21 cellular contexts compared by ENCODE assay signal in genomic region chr18:79712206-79712857, GRCh38. TPM values are rescaled to one million over a fixed set of nuclear protein-coding genes. Genes with fewer than 3 reads are reported as not detected.
DNase-seq lines count a peak whose midpoint lies in the region; ATAC-seq and TF ChIP-seq lines count a peak whose summit lies in the region.
"Had no signal": no experiment of that assay in that cellular context is flagged by ENCODE, and none has a peak within 500 bp of the region (broad histone marks: within the 10 kb centered on the region; RNA-seq: fewer than 3 reads in every experiment).

No MANE protein-coding gene starts in this region.

- H3K9me3 Mint-ChIP-seq in activated naive CD4-positive, alpha-beta T cell treated with anti-CD3 and anti-CD28 coated beads for 36 hours, result no peaks in the 10 kb centered on the region
- no peaks in the 10 kb centered on the region for H3K9me3 Mint-ChIP-seq in stimulated activated effector memory CD8-positive, alpha-beta T cell treated with anti-CD3 and anti-CD28 coated beads, Interleukin-12 subunit alpha, Interleukin-12 subunit beta, amount 100 ng/mL, for 72 hours
- H3K9me3 Mint-ChIP-seq in mesothelial cell of epicardium, result no peaks in the 10 kb centered on the region
- H3K9me3 Mint-ChIP-seq: CD4-positive, CD25-positive, alpha-beta regulatory T cell; IgD-negative memory B cell had no signal

- no peak for DNase-seq in activated naive CD4-positive, alpha-beta T cell treated with anti-CD3 and anti-CD28 coated beads for 36 hours
- no peak for DNase-seq in activated naive CD4-positive, alpha-beta T cell (lab: John Stamatoyannopoulos, UW)
- DNase-seq in LNCaP clone FGC (ENCODE audit: low read depth) (peak; percentile 82), left lobe of liver (ENCODE audit: low spot score) (no peak), NCI-H146 (lab: John Stamatoyannopoulos, UW) (no peak), mesothelial cell of epicardium (ENCODE audit: low spot score in 2 of 2, unreplicated experiment in 2 of 2) (no peak)
- DNase-seq in stimulated activated effector memory CD8-positive, alpha-beta T cell treated with anti-CD3 and anti-CD28 coated beads, Interleukin-12 subunit alpha, Interleukin-12 subunit beta, amount 100 ng/mL, for 72 hours (ENCODE audit: low spot score in 2 of 2), result no peak
- DNase-seq: CD4-positive, CD25-positive, alpha-beta regulatory T cell; DMS53; NCI-H1092; NCI-H1417 treated with DMSO at 0.1 percent for 48 hours; NCI-H187; NCI-H2081 treated with DMSO at 0.1 percent for 48 hours; NCI-H2171; NCI-H226; NCI-H510A; NCI-H69; Right ventricle myocardium superior; RPMI8226 had no signal

- intact Hi-C loops in activated naive CD4-positive, alpha-beta T cell treated with anti-CD3 and anti-CD28 coated beads for 36 hours (cut with micrococcal nuclease), result no loop called here

- ATAC-seq in left lobe of liver (peak; percentile 19), HG03097 (IDR thresholded peaks at IDR 0.05; ENCODE audit: low FRiP score, unreplicated experiment) (no peak)
- no peak for ATAC-seq in stimulated activated effector memory CD8-positive, alpha-beta T cell treated with anti-CD3 and anti-CD28 coated beads, Interleukin-12 subunit alpha, Interleukin-12 subunit beta, amount 100 ng/mL, for 72 hours

- H3K27ac Mint-ChIP-seq in activated naive CD4-positive, alpha-beta T cell treated with anti-CD3 and anti-CD28 coated beads for 36 hours, result peak overlapping the region; percentile 50
- peak overlapping the region; percentile 60 for H3K27ac Mint-ChIP-seq in stimulated activated effector memory CD8-positive, alpha-beta T cell treated with anti-CD3 and anti-CD28 coated beads, Interleukin-12 subunit alpha, Interleukin-12 subunit beta, amount 100 ng/mL, for 72 hours
- H3K27ac Mint-ChIP-seq in mesothelial cell of epicardium, result no peak overlapping the region
- H3K27ac Mint-ChIP-seq: IgD-negative memory B cell had no signal

- H3K27me3 Mint-ChIP-seq in activated naive CD4-positive, alpha-beta T cell treated with anti-CD3 and anti-CD28 coated beads for 36 hours (ENCODE audit: low read depth), result no peaks in the 10 kb centered on the region
- no peaks in the 10 kb centered on the region for H3K27me3 Mint-ChIP-seq in mesothelial cell of epicardium (ENCODE audit: low read depth)
- H3K27me3 Mint-ChIP-seq: CD4-positive, CD25-positive, alpha-beta regulatory T cell; IgD-negative memory B cell had no signal

- H3K4me3 ChIP-seq in LNCaP clone FGC (ENCODE audit: low read depth, low read length), result 0 out of 2 replicates have a peak overlapping the region, but pooled peaks have one; percentile 5

- CTCF ChIA-PET in activated naive CD4-positive, alpha-beta T cell treated with anti-CD3 and anti-CD28 coated beads for 36 hours (lab: Charles Lee), result no interaction called here

- TF ChIP-seq CTCF in LNCaP clone FGC (IDR thresholded peaks at IDR 0.05; ENCODE audit: control insufficient read depth, extremely low read depth, insufficient read depth), result no peak
- TF ChIP-seq CTCF in mesothelial cell of epicardium (IDR thresholded peaks at IDR 0.05; ENCODE audit: unreplicated experiment), result no peak

- H3K4me1 Mint-ChIP-seq in activated naive CD4-positive, alpha-beta T cell treated with anti-CD3 and anti-CD28 coated beads for 36 hours (ENCODE audit: low read depth), result no peaks in the 10 kb centered on the region
- peaks cover 12% of the 10 kb centered on the region for H3K4me1 Mint-ChIP-seq in stimulated activated effector memory CD8-positive, alpha-beta T cell treated with anti-CD3 and anti-CD28 coated beads, Interleukin-12 subunit alpha, Interleukin-12 subunit beta, amount 100 ng/mL, for 72 hours
- no peaks in the 10 kb centered on the region for H3K4me1 Mint-ChIP-seq in mesothelial cell of epicardium

- H3K4me3 Mint-ChIP-seq in activated naive CD4-positive, alpha-beta T cell treated with anti-CD3 and anti-CD28 coated beads for 36 hours, result no peak overlapping the region
- H3K4me3 Mint-ChIP-seq in stimulated activated effector memory CD8-positive, alpha-beta T cell treated with anti-CD3 and anti-CD28 coated beads, Interleukin-12 subunit alpha, Interleukin-12 subunit beta, amount 100 ng/mL, for 72 hours, result no peak overlapping the region
- no peak overlapping the region for H3K4me3 Mint-ChIP-seq in mesothelial cell of epicardium
- H3K4me3 Mint-ChIP-seq: CD4-positive, CD25-positive, alpha-beta regulatory T cell; IgD-negative memory B cell had no signal

- peaks cover 18% of the 10 kb centered on the region for H3K36me3 Mint-ChIP-seq in activated naive CD4-positive, alpha-beta T cell treated with anti-CD3 and anti-CD28 coated beads for 36 hours (ENCODE audit: low read depth)
- H3K36me3 Mint-ChIP-seq in stimulated activated effector memory CD8-positive, alpha-beta T cell treated with anti-CD3 and anti-CD28 coated beads, Interleukin-12 subunit alpha, Interleukin-12 subunit beta, amount 100 ng/mL, for 72 hours, result peaks cover 96% of the 10 kb centered on the region
- peaks cover 21% of the 10 kb centered on the region for H3K36me3 Mint-ChIP-seq in mesothelial cell of epicardium
- H3K36me3 Mint-ChIP-seq: IgD-negative memory B cell had no signal

RNA-seq across cellular contexts. Expression of gene CTDP1, which starts 32.7 kb away (rescaled TPM):
- 10 to 100 TPM; 28.0 to 29.1 TPM for total RNA-seq in activated naive CD4-positive, alpha-beta T cell treated with anti-CD3 and anti-CD28 coated beads for 36 hours
- total RNA-seq in left lobe of liver, result 10.1 TPM
- 22.3 to 24.2 TPM (median 24.1 TPM) in 3 replicates for total RNA-seq in mesothelial cell of epicardium
